In genomic region chr2:131682122-131682944, GRCh38 we compare ENCODE assay signal across 8 cellular contexts.
A peak's percentile ranks its signal among the peaks of the same experiment; 100 is the strongest.
DNase-seq lines count a peak whose midpoint lies in the region; TF ChIP-seq lines count a peak whose summit lies in the region.

No MANE protein-coding gene starts in this region.

- H3K27me3 Mint-ChIP-seq in HFFc6 (ENCODE audit: insufficient read depth): no peaks in the 10 kb centered on the region

- intact Hi-C loops in uterus (cut with DNase I; ENCODE audit: low total_unique reads): no loop called here

- TF ChIP-seq POLR2A in NB4 (IDR thresholded peaks at IDR 0.05; ENCODE audit: extremely low read depth, insufficient read length): peak; percentile 52
- peak in 1 of 2 donors; percentile 41 for TF ChIP-seq POLR2A in uterus (IDR thresholded peaks at IDR 0.05)

- no peaks in the 10 kb centered on the region for H3K36me3 ChIP-seq in right atrium auricular region
- H3K36me3 ChIP-seq in uterus: no peaks in the 10 kb centered on the region

- peaks cover 52% of the 10 kb centered on the region for H3K4me1 Mint-ChIP-seq in HFFc6 (ENCODE audit: low read depth)

- H3K9me3 ChIP-seq in right atrium auricular region (no peaks in the 10 kb centered on the region), uterus (no peaks in the 10 kb centered on the region)

- H3K4me1 ChIP-seq in right atrium auricular region (peaks cover 0 to 5% of the 10 kb centered on the region in 2 donors), uterus (no peaks in the 10 kb centered on the region)

- no peaks in the 10 kb centered on the region for H3K9me3 Mint-ChIP-seq in HFFc6

- peaks cover 18% of the 10 kb centered on the region for H3K36me3 Mint-ChIP-seq in HFFc6 (ENCODE audit: low read depth)

- H3K27me3 ChIP-seq in right atrium auricular region: no peaks in the 10 kb centered on the region
- no peaks in the 10 kb centered on the region for H3K27me3 ChIP-seq in uterus

- peak overlapping the region; percentile 97 for H3K4me3 Mint-ChIP-seq in HFFc6

- H3K27ac ChIP-seq in right atrium auricular region: peak overlapping the region; percentile 81 to 86
- peak overlapping the region; percentile 90 to 92 for H3K27ac ChIP-seq in uterus

- TF ChIP-seq CTCF in GM12865 (IDR thresholded peaks at IDR 0.05; ENCODE audit: insufficient read depth, low read depth, low read length, missing control alignments) (peak; percentile 16), HFFc6 (IDR thresholded peaks at IDR 0.05) (peak; percentile 68), NB4 (IDR thresholded peaks at IDR 0.05; ENCODE audit: low read depth, low read length) (no peak), right atrium auricular region (IDR thresholded peaks at IDR 0.05) (peak in 1 of 2 donors; percentile 47), uterus (IDR thresholded peaks at IDR 0.05) (peak in 1 of 4 experiments; percentile 31)

- H3K27ac Mint-ChIP-seq in HFFc6: peak overlapping the region; percentile 87

- H3K4me3 ChIP-seq in GM12865 (ENCODE audit: low read depth, low read length) (peak overlapping the region; percentile 70), NB4 (ENCODE audit: low read depth, low read length) (peak overlapping the region; percentile 75), right atrium auricular region (peak overlapping the region; percentile 67 to 70), uterus (peak overlapping the region; percentile 61 to 68)

- DNase-seq in GM12865 (ENCODE audit: low read depth): peak; percentile 93
- DNase-seq in HFFc6: peak; percentile 70
- peak; percentile 95 for DNase-seq in NB4 (ENCODE audit: low read depth)
- DNase-seq in SW 1271 (lab: John Stamatoyannopoulos, UW): peak; percentile 80 to 89
- peak; percentile 41 for DNase-seq in amniotic stem cell (lab: John Stamatoyannopoulos, UW)
- DNase-seq in right atrium auricular region (ENCODE audit: low spot score): peak; percentile 85
- peak; percentile 89 for DNase-seq in pulmonary artery endothelial cell (ENCODE audit: low read depth, low spot score)
- peak; percentile 83 to 85 for DNase-seq in uterus

Comparison
In these comparisons a context has a peak if more than half of its experiments do, and no peak if none do; other contexts are left out.
1. Peak in every context shown above with its lines: DNase-seq, H3K4me3 ChIP-seq and H3K27ac ChIP-seq.
2. DNase-seq: peak in every context shown above with its lines; median percentile 95 in NB4; 93 in GM12865; 89 in pulmonary artery endothelial cell; 85 in right atrium auricular region; 84 in SW 1271; 84 in uterus; 70 in HFFc6; 41 in amniotic stem cell.